17 cellular contexts compared by ENCODE assay signal in the genomic region with DNA sequence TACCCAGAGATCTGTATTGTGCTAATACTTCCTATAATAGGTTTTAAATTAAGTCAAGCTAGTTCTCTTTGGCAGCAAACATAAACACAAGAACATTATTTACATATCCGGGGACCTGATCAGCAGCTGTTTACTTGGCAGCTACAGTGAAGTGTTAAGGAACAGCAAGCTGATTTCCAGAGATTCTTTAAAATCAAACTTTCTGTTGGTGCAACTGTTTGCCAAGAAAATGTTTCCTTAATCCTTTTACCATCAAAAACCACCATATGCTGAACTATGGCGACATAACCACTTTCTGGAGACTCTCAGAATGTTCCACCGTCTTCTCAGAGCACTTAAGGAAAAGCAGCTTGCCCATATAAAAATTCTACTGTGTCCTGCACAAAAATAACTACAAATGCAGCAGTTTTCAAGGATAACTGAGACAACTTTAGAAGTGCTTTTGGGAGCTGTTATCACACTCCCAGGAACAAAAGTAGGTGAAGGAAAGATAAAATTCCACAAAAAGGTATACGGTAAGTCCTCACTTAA.
A peak's percentile ranks its signal among the peaks of the same experiment; 100 is the strongest.
DNase-seq lines count a peak whose midpoint lies in the region; TF ChIP-seq lines count a peak whose summit lies in the region.
"Had no signal": no experiment of that assay in that cellular context is flagged by ENCODE, and none has a peak within 500 bp of the region (broad histone marks: within the 10 kb centered on the region; RNA-seq: fewer than 3 reads in every experiment).

No MANE protein-coding gene starts in this region.

- in situ Hi-C loops in ACHN (cut with HindIII; ENCODE audit: low pct_ligation_motif_present, low pct_unique_long_range_greater_than_20kb, low sequenced_read_pairs) = no loop called here

- peak overlapping the region; percentile 83 for H3K27ac Mint-ChIP-seq in nephron progenitor cell

- H3K4me3 ChIP-seq in dorsolateral prefrontal cortex = no peak overlapping the region
- H3K4me3 ChIP-seq: Peyer's patch had no signal

- H3K27ac ChIP-seq in dorsolateral prefrontal cortex = peak overlapping the region in 40 of 59 donors; percentile 2 to 74 (median 44)
- H3K27ac ChIP-seq: 22Rv1, Peyer's patch had no signal

- H3K27me3 Mint-ChIP-seq in nephron progenitor cell (ENCODE audit: low read depth, poor library complexity) = no peaks in the 10 kb centered on the region

- H3K27me3 ChIP-seq in dorsolateral prefrontal cortex = no peaks in the 10 kb centered on the region
- H3K27me3 ChIP-seq: Peyer's patch had no signal

- TF ChIP-seq CTCF in dorsolateral prefrontal cortex (IDR thresholded peaks at IDR 0.05 in 54 of 56, conservative IDR thresholded peaks at IDR 0.05 in 2 of 56; ENCODE audit: low read depth in 1 of 56, partially characterized antibody in 56 of 56) (no peak), nephron progenitor cell (IDR thresholded peaks at IDR 0.05) (no peak)

- peaks cover 10% of the 10 kb centered on the region for H3K9me3 Mint-ChIP-seq in nephron progenitor cell

- DNase-seq in DMS 273 (lab: John Stamatoyannopoulos, UW; ENCODE audit: unreplicated experiment) = peak; percentile 32
- DNase-seq in DMS 273 treated with DMSO at 0.1 percent for 48 hours (lab: John Stamatoyannopoulos, UW) = no peak
- peak; percentile 7 to 30 for DNase-seq in NCI-H446 (lab: John Stamatoyannopoulos, UW)
- no peak for DNase-seq in dorsolateral prefrontal cortex
- DNase-seq in nephron progenitor cell = no peak
- DNase-seq in COLO668 (lab: John Stamatoyannopoulos, UW; ENCODE audit: unreplicated experiment) = no peak
- no peak for DNase-seq in ACHN
- DNase-seq in SK-N-DZ (ENCODE audit: low spot score) = no peak
- DNase-seq: C1 segment of cervical spinal cord, Caco-2, DMS79 treated with DMSO at 0.1 percent for 48 hours, MV-4-11, NCI-H1436, NCI-H2029 treated with DMSO at 0.1 percent for 48 hours, Peyer's patch, Right ventricle myocardium superior had no signal

- H3K4me3 Mint-ChIP-seq in nephron progenitor cell = no peak overlapping the region

- H3K4me1 Mint-ChIP-seq in nephron progenitor cell = peaks cover 38% of the 10 kb centered on the region

- intact Hi-C loops in dorsolateral prefrontal cortex (cut with DNase I) = no loop called here

- H3K36me3 Mint-ChIP-seq in nephron progenitor cell (ENCODE audit: low read depth) = peaks cover 56% of the 10 kb centered on the region

Comparison
In these comparisons a context has a peak if more than half of its experiments do, and no peak if none do; other contexts are left out.
1. DNase-seq: peak in DMS 273 (single experiment) and NCI-H446 (2 of 2); none in DMS 273 treated with DMSO at 0.1 percent for 48 hours (single experiment), dorsolateral prefrontal cortex (0 of 10), nephron progenitor cell (single experiment), COLO668 (single experiment), ACHN (single experiment) and SK-N-DZ (single experiment).